Comparison of ENCODE assay signal across 19 cellular contexts in the genomic region with DNA sequence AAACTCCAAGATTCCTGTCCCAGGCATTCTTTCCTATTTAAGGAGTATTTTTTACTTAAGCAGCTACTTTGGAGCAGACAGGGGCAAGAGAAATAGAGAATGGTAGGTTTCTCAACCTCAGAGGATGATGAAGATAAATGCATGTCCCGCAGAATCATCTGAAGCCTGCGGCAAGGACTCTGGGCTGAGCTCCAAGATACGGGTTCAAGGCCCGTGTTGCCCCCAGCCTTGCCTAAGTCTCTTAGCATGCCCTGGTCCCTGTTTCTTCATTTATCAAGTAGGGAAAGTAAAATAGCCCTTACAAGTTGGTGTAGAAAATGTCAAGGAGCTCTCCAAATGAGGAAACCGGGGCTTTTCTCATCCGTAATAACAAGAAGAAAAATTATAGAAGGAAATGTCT.
"Had no signal": no experiment of that assay in that cellular context is flagged by ENCODE, and none has a peak within 500 bp of the region (broad histone marks: within the 10 kb centered on the region; RNA-seq: fewer than 3 reads in every experiment).

No MANE protein-coding gene starts in this region.

- FAIRE-seq: astrocyte had no signal

- ATAC-seq: activated CD8-positive, alpha-beta memory T cell treated with anti-CD3 and anti-CD28 coated beads, Interleukin-2, amount 10 ng/mL, durations not matched to agents 7 days and 5 days; activated naive CD4-positive, alpha-beta T cell treated with anti-CD3 and anti-CD28 coated beads, Interleukin-2, amount 50 U/mL, for 72 hours; activated naive CD8-positive, alpha-beta T cell treated with anti-CD3 and anti-CD28 coated beads, Interleukin-2, amount 50 U/mL, for 24 hours; SK-N-SH treated with all-trans-retinoic acid at 6 μM for 48 hours; WTC11 had no signal

- H3K27me3 ChIP-seq: Peyer's patch, SJSA1 had no signal

- H3K4me3 ChIP-seq: Peyer's patch, SJSA1 had no signal

- DNase-seq: activated CD4-positive, alpha-beta T cell treated with anti-CD3 and anti-CD28 coated beads for 48 hours; activated CD4-positive, alpha-beta T cell treated with anti-CD3 and anti-CD28 coated beads, Interleukin-2, amount 50 U/mL, for 4 hours; activated CD4-positive, CD25-positive, alpha-beta regulatory T cell treated with anti-CD3 and anti-CD28 coated beads, Interleukin-2, amount 50 U/mL, for 72 hours; activated CD8-positive, alpha-beta memory T cell treated with anti-CD3 and anti-CD28 coated beads, Interleukin-2, amount 10 ng/mL, durations not matched to agents 7 days and 5 days; activated effector memory CD4-positive, alpha-beta T cell treated with Interleukin-2 at 50 U/mL for 16 hours; activated naive CD4-positive, alpha-beta T cell; activated naive CD8-positive, alpha-beta T cell treated with anti-CD3 and anti-CD28 coated beads, Interleukin-2, amount 50 U/mL, for 24 hours; activated T-cell treated with anti-CD3 and anti-CD28 coated beads, Interleukin-2, amount 50 U/mL, for 24 hours; amygdala; KG1; NCI-H1694; T-helper 9 cell had no signal

- H3K9me3 ChIP-seq: Peyer's patch, SJSA1 had no signal

- H3K36me3 ChIP-seq: Peyer's patch, SJSA1 had no signal

- H3K4me1 ChIP-seq: Peyer's patch had no signal

- H3K27ac ChIP-seq: RWPE1, SJSA1 had no signal
